9 cellular contexts compared by ENCODE assay signal in genomic region chr2:32278476-32278853, GRCh38. TPM values are rescaled to one million over a fixed set of nuclear protein-coding genes. Genes with fewer than 3 reads are reported as not detected.
A peak's percentile ranks its signal among the peaks of the same experiment; 100 is the strongest.
DNase-seq lines count a peak whose midpoint lies in the region; ATAC-seq, FAIRE-seq and TF ChIP-seq lines count a peak whose summit lies in the region.
"Had no signal": no experiment of that assay in that cellular context is flagged by ENCODE, and none has a peak within 500 bp of the region (broad histone marks: within the 10 kb centered on the region; RNA-seq: fewer than 3 reads in every experiment).

No MANE protein-coding gene starts in this region.

- WGBS in pancreas, 2 donors: 3% methylated on average over 6 of the region's 6 CpGs

- intact Hi-C loops in Panc1 (cut with micrococcal nuclease; ENCODE audit: unreplicated experiment) (loop anchor here (10.0 kb wide), 1 partner anchor 824 kb away; no protein-coding TSS in a partner anchor), pancreas (cut with DNase I) (no loop called here)

- H3K27me3 ChIP-seq in Panc1 (ENCODE audit: control insufficient read depth, insufficient read depth, low read length) (no peaks in the 10 kb centered on the region), pancreas (no peaks in the 10 kb centered on the region)

- H3K4me1 ChIP-seq in Panc1 (ENCODE audit: control insufficient read depth, insufficient read depth, low read length) (peaks cover 4% of the 10 kb centered on the region; the same call in 1 of the 2 replicates), pancreas (no peaks in the 10 kb centered on the region)

- POLR2A ChIA-PET in Panc1 (lab: Charles Lee): interaction anchor here (1.0 kb wide), 1 partner anchor 239 kb away, joined by 9 read pairs; the partner anchor contains the start of gene DPY30

- CTCF ChIA-PET in Panc1 (lab: Charles Lee): no interaction called here

- no TSS peak for BruUV-seq in Panc1 (replicated peaks; lab: Mats Ljungman, UMichigan)

- H3K4me3 ChIP-seq in Panc1 (ENCODE audit: low read depth in 2 of 2, low read length in 2 of 2) (peak overlapping the region; percentile 89 to 97), epithelial cell of proximal tubule (ENCODE audit: low read depth, low read length) (peak overlapping the region; percentile 95), pancreas (peak overlapping the region; percentile 86 to 92 (median 92))

- ATAC-seq in Panc1 (no peak), pancreas (peak in 1 of 4 donors; percentile 38)

- no peaks in the 10 kb centered on the region for H3K9me3 ChIP-seq in Panc1 (ENCODE audit: control insufficient read depth, insufficient read depth, low read depth, low read length)
- H3K9me3 ChIP-seq in pancreas: no peaks in the 10 kb centered on the region

- no peaks in the 10 kb centered on the region; the same call in 1 of the 2 replicates for H3K36me3 ChIP-seq in Panc1 (ENCODE audit: control insufficient read depth, insufficient read depth, low read length)
- peaks cover 0 to 5% (median 0%) of the 10 kb centered on the region in 3 donors for H3K36me3 ChIP-seq in pancreas

- in situ Hi-C loops in Caki2 (cut with HindIII; ENCODE audit: low pct_unique_long_range_greater_than_20kb, low sequenced_read_pairs) (no loop called here), Panc1 (cut with HindIII; ENCODE audit: low pct_unique_long_range_greater_than_20kb, low sequenced_read_pairs) (no loop called here)

- DNase-seq in Caki2 (ENCODE audit: low read depth) (peak; percentile 22), Panc1 (ENCODE audit: low read depth, low spot score) (no peak), epithelial cell of proximal tubule (ENCODE audit: low read depth) (no peak), pancreas (no peak), HuH-7 (ENCODE audit: low spot score) (no peak), NCI-H748 treated with DMSO at 0.1 percent for 48 hours (lab: John Stamatoyannopoulos, UW) (no peak), cerebellar nuclear complex (lab: John Stamatoyannopoulos, UW) (no peak)
- DNase-seq in stimulated activated CD8-positive, alpha-beta memory T cell treated with anti-CD3 and anti-CD28 coated beads, Interleukin-4, amount 100 ng/mL, for 48 hours: no peak

- H3K27ac ChIP-seq in Panc1 (ENCODE audit: low read length) (peak overlapping the region; percentile 93), pancreas (peak overlapping the region; percentile 79 to 91 (median 82))

- FAIRE-seq in pancreas (lab: Jason Lieb, UNC): no peak

- TF ChIP-seq CTCF in Panc1 (IDR thresholded peaks at IDR 0.05) (no peak), epithelial cell of proximal tubule (conservative IDR thresholded peaks at IDR 0.05; ENCODE audit: low read depth, low read length) (no peak), pancreas (IDR thresholded peaks at IDR 0.05) (no peak)

RNA-seq across cellular contexts. Expression of gene YIPF4, which starts 0.8 kb away (rescaled TPM):
- 4.7 and 17.6 TPM in 2 replicates for total RNA-seq in Caki2 (2014; rRNA removed; shearing (Covaris generic); ENCODE audit: low replicate concordance)
- total RNA-seq in Panc1 (2021; ENCODE audit: unreplicated experiment): 45.9 TPM
- polyA plus RNA-seq in Panc1 (2012; ENCODE audit: insufficient read length): 17.3 TPM
- 17.0 and 20.0 TPM in 2 replicates for total RNA-seq in epithelial cell of proximal tubule
- 10 to 100 TPM; 26.3 to 42.2 (median 32.4) TPM for total RNA-seq in pancreas
- 10 to 100 TPM in 1 of 2 donors, 1 to 10 TPM in 1; 7.6 to 13.4 TPM for polyA plus RNA-seq in pancreas

RNA-seq across cellular contexts. Expression of gene NLRC4, which starts 13.8 kb away (rescaled TPM):
- not detected in 2 replicates for total RNA-seq in Caki2 (2014; rRNA removed; shearing (Covaris generic); ENCODE audit: low replicate concordance)
- total RNA-seq in Panc1 (2021; ENCODE audit: unreplicated experiment): not detected
- 0.12 TPM for polyA plus RNA-seq in Panc1 (2012; ENCODE audit: insufficient read length)
- not detected in 2 replicates for total RNA-seq in epithelial cell of proximal tubule
- 1 to 10 TPM in 2 of 6 donors, under 1 TPM in 4; 0.13 to 1.9 (median 0.34) TPM for total RNA-seq in pancreas
- under 1 TPM; 0.21 to 0.49 TPM for polyA plus RNA-seq in pancreas
- total RNA-seq: activated CD8-positive, alpha-beta memory T cell treated with anti-CD3 and anti-CD28 coated beads for 36 hours had no signal
